ENCODE assay signal across 28 cellular contexts in the genomic region with DNA sequence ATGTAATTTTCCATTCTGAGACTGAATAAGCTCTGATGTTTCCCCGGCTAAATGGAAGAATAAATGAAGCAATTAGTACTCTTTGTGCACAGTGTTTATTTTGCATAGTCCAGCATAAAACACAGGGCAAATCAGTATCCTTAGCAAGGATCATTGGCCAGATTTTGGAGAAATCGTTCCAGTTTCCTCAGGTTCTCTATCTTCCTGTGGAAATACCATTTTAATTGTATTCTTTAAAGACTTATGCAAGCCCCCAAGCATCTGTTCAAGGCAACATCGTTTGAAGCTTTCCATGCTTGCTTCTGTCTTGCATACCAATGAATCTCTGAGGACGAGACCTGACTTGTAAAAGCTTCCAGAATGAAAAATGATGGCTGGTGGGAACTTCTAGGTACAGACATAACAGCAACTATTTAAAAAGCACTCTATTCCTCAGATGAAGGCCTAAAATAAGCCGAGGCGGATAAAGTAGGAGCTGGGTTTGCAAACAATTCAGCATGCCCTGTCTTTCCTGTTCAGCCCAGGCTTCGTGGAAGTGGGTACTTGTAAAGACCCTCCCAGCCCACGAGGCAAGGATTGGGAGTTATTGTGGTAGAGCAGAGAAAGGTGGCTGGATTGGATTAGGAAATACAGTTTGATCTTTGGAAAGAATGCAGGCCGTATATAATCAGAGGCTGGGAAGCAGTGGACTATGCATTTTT. TPM values are rescaled to one million over a fixed set of nuclear protein-coding genes. Genes with fewer than 3 reads are reported as not detected.
"Had no signal": no experiment of that assay in that cellular context is flagged by ENCODE, and none has a peak within 500 bp of the region (broad histone marks: within the 10 kb centered on the region; RNA-seq: fewer than 3 reads in every experiment).

No MANE protein-coding gene starts in this region.

- H3K4me1 ChIP-seq: left lung, prostate gland, right atrium auricular region, transverse colon had no signal

- H3K36me3 ChIP-seq: left lung, prostate gland, right atrium auricular region, transverse colon had no signal

- H3K9me3 ChIP-seq: prostate gland, right atrium auricular region, transverse colon had no signal

- H3K4me3 ChIP-seq: left lung, lung, prostate gland, right atrium auricular region, transverse colon had no signal

- ATAC-seq: activated CD4-positive, CD25-positive, alpha-beta regulatory T cell treated with anti-CD3 and anti-CD28 coated beads, Interleukin-2, amount 50 U/mL, for 24 hours; activated T-cell treated with anti-CD3 and anti-CD28 coated beads, Interleukin-2, amount 50 U/mL, for 72 hours; left lung; natural killer cell treated with Interleukin-12 subunit alpha and Interleukin-12 subunit beta and Interleukin-15 and Interleukin-18, amount 100 ng/mL, for 72 hours; T-cell had no signal

- FAIRE-seq: bronchial epithelial cell, endometrium had no signal

- H3K27ac ChIP-seq: left lung, prostate gland, right atrium auricular region, transverse colon, VCaP had no signal

- H3K27me3 ChIP-seq: left lung, right atrium auricular region, transverse colon had no signal

- DNase-seq: activated CD4-positive, alpha-beta memory T cell treated with anti-CD3 and anti-CD28 coated beads, Interleukin-2, amount 10 ng/mL, durations not matched to agents 7 days and 5 days; activated CD4-positive, alpha-beta T cell treated with anti-CD3 and anti-CD28 coated beads, Interleukin-2, amount 10 ng/mL, durations not matched to agents 24 days and 14 days; activated effector memory CD4-positive, alpha-beta T cell treated with Interleukin-2 at 50 U/mL for 16 hours; activated naive CD4-positive, alpha-beta T cell treated with anti-CD3 and anti-CD28 coated beads, Interleukin-2, amount 10 ng/mL, durations not matched to agents 7 days and 5 days; activated T-cell treated with anti-CD3 and anti-CD28 coated beads, Interleukin-2, amount 50 U/mL, for 72 hours; amygdala; cerebellar nuclear complex; cortex of kidney; erythroblast; foreskin fibroblast; immature natural killer cell; kidney glomerular epithelial cell; left lung; stimulated activated CD4-positive, alpha-beta T cell treated with anti-CD3 and anti-CD28 coated beads, Interleukin-12 subunit alpha, Interleukin-12 subunit beta, amount 100 ng/mL, for 4 hours; substantia nigra; T-cell; transverse colon had no signal

RNA-seq across cellular contexts. Expression of a gene that starts 21.6 kb away (rescaled TPM):
- total RNA-seq: activated CD4-positive, alpha-beta memory T cell treated with anti-CD3 and anti-CD28 coated beads, Interleukin-2, amount 10 ng/mL, durations not matched to agents 7 days and 5 days; activated CD4-positive, alpha-beta T cell treated with anti-CD3 and anti-CD28 coated beads, Interleukin-2, amount 10 ng/mL, durations not matched to agents 24 days and 14 days; activated T-cell treated with anti-CD3 and anti-CD28 coated beads, Interleukin-2, amount 50 U/mL, for 72 hours; bronchial epithelial cell; fibroblast of lung; left lung; mesenteric fat pad; natural killer cell treated with Interleukin-12 subunit alpha and Interleukin-12 subunit beta and Interleukin-15 and Interleukin-18, amount 100 ng/mL, for 72 hours; osteocyte; right atrium auricular region; T-cell had no signal
- polyA plus RNA-seq: fibroblast of lung, immature natural killer cell, lung had no signal
